ENCODE assay signal across 24 cellular contexts in the genomic region with DNA sequence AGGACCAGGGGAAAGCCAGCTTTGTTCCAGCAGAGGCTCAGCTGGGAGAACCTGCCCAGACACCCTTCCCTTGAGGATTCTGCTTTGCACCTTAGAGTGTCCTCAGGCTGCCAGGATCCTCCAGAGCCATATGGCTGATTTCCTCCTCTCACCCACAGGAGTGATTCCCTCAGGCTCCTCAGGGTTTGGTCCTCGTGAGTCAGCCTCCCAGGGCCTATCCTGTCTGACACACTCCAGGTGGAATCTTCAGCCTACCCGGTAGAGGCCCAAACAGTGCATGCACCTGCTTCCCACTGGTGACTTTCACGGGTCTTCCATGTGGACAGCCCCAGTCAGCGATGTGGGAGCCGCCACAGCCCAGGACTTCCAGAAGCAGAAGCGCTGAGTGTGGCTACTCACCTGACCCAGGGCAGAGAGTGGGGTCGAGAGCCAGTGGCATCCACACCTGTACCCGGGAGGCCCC.
DNase-seq lines count a peak whose midpoint lies in the region; ATAC-seq, FAIRE-seq and TF ChIP-seq lines count a peak whose summit lies in the region.
"Had no signal": no experiment of that assay in that cellular context is flagged by ENCODE, and none has a peak within 500 bp of the region (broad histone marks: within the 10 kb centered on the region; RNA-seq: fewer than 3 reads in every experiment).

No MANE protein-coding gene starts in this region.

- intact Hi-C loops in Calu3 (cut with micrococcal nuclease; ENCODE audit: unreplicated experiment) (loop anchor here (5.0 kb wide), 1 partner anchor 146 kb away; no protein-coding TSS in a partner anchor), PC-9 (cut with micrococcal nuclease; ENCODE audit: unreplicated experiment) (no loop called here), pancreas (cut with DNase I) (no loop called here)

- H3K27ac ChIP-seq in PC-9: no peak overlapping the region
- no peak overlapping the region for H3K27ac ChIP-seq in foreskin keratinocyte
- H3K27ac ChIP-seq in pancreas: no peak overlapping the region
- H3K27ac ChIP-seq in neuronal stem cell (replicated peaks; ENCODE audit: low read length): no peak overlapping the region
- H3K27ac ChIP-seq: GM23248, heart left ventricle, uterus had no signal

- H3K36me3 Mint-ChIP-seq in Calu3 (ENCODE audit: insufficient read depth, unreplicated experiment): peaks cover 5% of the 10 kb centered on the region
- H3K36me3 Mint-ChIP-seq: activated naive CD4-positive, alpha-beta T cell treated with anti-CD3 and anti-CD28 coated beads, Interleukin-2, amount 10 ng/mL, durations not matched to agents 7 days and 5 days; CD4-positive, CD25-positive, alpha-beta regulatory T cell had no signal

- ATAC-seq in foreskin keratinocyte (peak; percentile 98), pancreas (peak; percentile 4 to 32 (median 22)), GM18502 (IDR thresholded peaks at IDR 0.05; ENCODE audit: poor library complexity, unreplicated experiment) (no peak)
- ATAC-seq: effector memory CD8-positive, alpha-beta T cell had no signal

- peak; percentile 28 for DNase-seq in Calu3
- DNase-seq in PC-9: peak; percentile 45 to 67
- DNase-seq in foreskin keratinocyte: peak; percentile 62 to 84
- peak in 1 of 6 donors; percentile 62 for DNase-seq in pancreas
- no peak for DNase-seq in neuronal stem cell (ENCODE audit: low spot score)
- DNase-seq in NCI-H2081 treated with DMSO at 0.1 percent for 48 hours (lab: John Stamatoyannopoulos, UW): no peak
- no peak for DNase-seq in UCSD-AML1 (lab: John Stamatoyannopoulos, UW; ENCODE audit: unreplicated experiment)
- DNase-seq: activated B cell treated with CpG ODN at 0.5 μM for 24 hours; activated naive CD4-positive, alpha-beta T cell treated with anti-CD3 and anti-CD28 coated beads, Interleukin-2, amount 10 ng/mL, durations not matched to agents 7 days and 5 days; activated T-cell treated with anti-CD3 and anti-CD28 coated beads, Interleukin-2, amount 50 U/mL, for 48 hours; anterior cingulate cortex; CD4-positive, CD25-positive, alpha-beta regulatory T cell; DMS79 treated with DMSO at 0.1 percent for 48 hours; effector memory CD8-positive, alpha-beta T cell; GM23248; mesenchymal stem cell; NCI-H1105; NCI-H2107; NCI-H526; nephron progenitor cell; T-helper 2 cell; uterus had no signal

- H3K27me3 ChIP-seq in PC-9 (ENCODE audit: insufficient read depth, low read depth): no peaks in the 10 kb centered on the region
- H3K27me3 ChIP-seq in foreskin keratinocyte: no peaks in the 10 kb centered on the region
- H3K27me3 ChIP-seq in pancreas: no peaks in the 10 kb centered on the region
- H3K27me3 ChIP-seq in neuronal stem cell (ENCODE audit: control insufficient read depth in 3 of 3, insufficient read depth in 3 of 3, low read depth in 1 of 3, low read length in 3 of 3): peaks cover 0 to 15% (median 0%) of the 10 kb centered on the region in 3 experiments
- H3K27me3 ChIP-seq: uterus had no signal

- H2BK15ac ChIP-seq in neuronal stem cell (ENCODE audit: low read length): no peak overlapping the region

- no peak for FAIRE-seq in pancreas (lab: Jason Lieb, UNC)

- H4K8ac ChIP-seq in neuronal stem cell (ENCODE audit: low read depth, low read length): no peak overlapping the region

- H2AFZ ChIP-seq in PC-9: no peak overlapping the region
- H2AFZ ChIP-seq in neuronal stem cell (ENCODE audit: low read length): no peak overlapping the region
- H2AFZ ChIP-seq: GM23248 had no signal

- H3K4me3 ChIP-seq in PC-9: no peak overlapping the region
- no peak overlapping the region for H3K4me3 ChIP-seq in pancreas
- no peak overlapping the region for H3K4me3 ChIP-seq in neuronal stem cell (ENCODE audit: low read length in 2 of 2)
- H3K4me3 ChIP-seq: GM23248, heart left ventricle, uterus had no signal

- no peak overlapping the region for H4K91ac ChIP-seq in neuronal stem cell (ENCODE audit: low read depth, low read length, poor library complexity)

- H2BK5ac ChIP-seq in neuronal stem cell (ENCODE audit: low read length): no peak overlapping the region

- H3K4me2 ChIP-seq in PC-9: no peak overlapping the region
- H3K4me2 ChIP-seq in neuronal stem cell (ENCODE audit: insufficient read depth, low read length, poor library complexity, severe bottlenecking): no peak overlapping the region

- H4K20me1 ChIP-seq in PC-9 (ENCODE audit: insufficient read depth): no peaks in the 10 kb centered on the region

- no peaks in the 10 kb centered on the region for H3K9me2 ChIP-seq in PC-9 (ENCODE audit: insufficient read depth)

- H3K23ac ChIP-seq in neuronal stem cell (ENCODE audit: low read depth, low read length, poor library complexity): no peak overlapping the region

- no TSS peak for BruUV-seq in Calu3 (replicated peaks; lab: Mats Ljungman, UMichigan)
- no TSS peak for BruUV-seq in PC-9 (replicated peaks; lab: Mats Ljungman, UMichigan)

- H3K36me3 ChIP-seq in PC-9 (ENCODE audit: low read depth): no peaks in the 10 kb centered on the region
- no peaks in the 10 kb centered on the region for H3K36me3 ChIP-seq in pancreas
- H3K36me3 ChIP-seq in neuronal stem cell (replicated peaks in 1 of 2; ENCODE audit: control insufficient read depth in 2 of 2, insufficient read depth in 2 of 2, low read length in 2 of 2): no peaks in the 10 kb centered on the region
- H3K36me3 ChIP-seq: heart left ventricle, uterus had no signal

- H3K9me3 ChIP-seq in PC-9 (ENCODE audit: insufficient read depth, low read depth): no peaks in the 10 kb centered on the region
- no peaks in the 10 kb centered on the region for H3K9me3 ChIP-seq in pancreas
- no peaks in the 10 kb centered on the region for H3K9me3 ChIP-seq in neuronal stem cell (replicated peaks in 1 of 2; ENCODE audit: control insufficient read depth in 2 of 2, insufficient read depth in 1 of 2, low read depth in 1 of 2, low read length in 2 of 2)
- H3K9me3 ChIP-seq: heart left ventricle, uterus had no signal

- no peak overlapping the region for H3K4me3 Mint-ChIP-seq in Calu3 (ENCODE audit: low read depth, unreplicated experiment)
- H3K4me3 Mint-ChIP-seq: activated B cell treated with CpG ODN at 0.5 μM for 24 hours; activated naive CD4-positive, alpha-beta T cell treated with anti-CD3 and anti-CD28 coated beads, Interleukin-2, amount 10 ng/mL, durations not matched to agents 7 days and 5 days; CD4-positive, CD25-positive, alpha-beta regulatory T cell; effector memory CD8-positive, alpha-beta T cell; nephron progenitor cell had no signal

- no peak overlapping the region for H3K18ac ChIP-seq in neuronal stem cell (ENCODE audit: low read length)

- no peaks in the 10 kb centered on the region for H3K27me3 Mint-ChIP-seq in Calu3 (ENCODE audit: unreplicated experiment)
- H3K27me3 Mint-ChIP-seq: activated B cell treated with CpG ODN at 0.5 μM for 24 hours; activated naive CD4-positive, alpha-beta T cell treated with anti-CD3 and anti-CD28 coated beads, Interleukin-2, amount 10 ng/mL, durations not matched to agents 7 days and 5 days; CD4-positive, CD25-positive, alpha-beta regulatory T cell had no signal

- TF ChIP-seq CTCF in Calu3 (IDR thresholded peaks at IDR 0.05; ENCODE audit: unreplicated experiment): no peak
- no peak for TF ChIP-seq CTCF in PC-9 (conservative IDR thresholded peaks at IDR 0.05)
- TF ChIP-seq CTCF in foreskin keratinocyte (conservative IDR thresholded peaks at IDR 0.05): peak; percentile 3
- TF ChIP-seq CTCF in pancreas (IDR thresholded peaks at IDR 0.05): no peak

- H2BK12ac ChIP-seq in neuronal stem cell (ENCODE audit: low read length): no peak overlapping the region

- H3K79me1 ChIP-seq in neuronal stem cell (ENCODE audit: low read depth, low read length): no peaks in the 10 kb centered on the region

- CTCF ChIA-PET in Calu3 (lab: Charles Lee): interaction anchor here (0.6 to 3.3 kb wide), 6 partner anchors 9 to 144 kb away, joined by 3 to 32 read pairs (median 4); no protein-coding TSS in a partner anchor
- CTCF ChIA-PET in PC-9 (lab: Charles Lee): no interaction called here

- peaks cover 39% of the 10 kb centered on the region for H3K4me1 Mint-ChIP-seq in Calu3 (ENCODE audit: low read depth, unreplicated experiment)
- H3K4me1 Mint-ChIP-seq: activated B cell treated with CpG ODN at 0.5 μM for 24 hours; activated naive CD4-positive, alpha-beta T cell treated with anti-CD3 and anti-CD28 coated beads, Interleukin-2, amount 10 ng/mL, durations not matched to agents 7 days and 5 days; CD4-positive, CD25-positive, alpha-beta regulatory T cell; nephron progenitor cell had no signal

- H2BK120ac ChIP-seq in neuronal stem cell (ENCODE audit: low read depth, low read length): no peak overlapping the region

- no peaks in the 10 kb centered on the region for H3F3A ChIP-seq in PC-9 (ENCODE audit: insufficient read depth, low read depth)

- POLR2A ChIA-PET in PC-9 (lab: Charles Lee; ENCODE audit: unreplicated experiment): no interaction called here

- no peaks in the 10 kb centered on the region for H3K9me3 Mint-ChIP-seq in Calu3 (ENCODE audit: low read depth, unreplicated experiment)
- H3K9me3 Mint-ChIP-seq: activated B cell treated with CpG ODN at 0.5 μM for 24 hours; activated naive CD4-positive, alpha-beta T cell treated with anti-CD3 and anti-CD28 coated beads, Interleukin-2, amount 10 ng/mL, durations not matched to agents 7 days and 5 days; CD4-positive, CD25-positive, alpha-beta regulatory T cell; effector memory CD8-positive, alpha-beta T cell; nephron progenitor cell had no signal

- H3K4me1 ChIP-seq in PC-9 (replicated peaks; ENCODE audit: insufficient read depth) (peaks cover 24% of the 10 kb centered on the region), foreskin keratinocyte (peaks cover 9% of the 10 kb centered on the region), pancreas (peaks cover 6 to 10% (median 6%) of the 10 kb centered on the region in 3 donors), neuronal stem cell (ENCODE audit: control insufficient read depth in 2 of 2, insufficient read depth in 1 of 2, low read depth in 1 of 2, low read length in 2 of 2) (no peaks in the 10 kb centered on the region)
- H3K4me1 ChIP-seq: heart left ventricle, uterus had no signal

- peak overlapping the region; percentile 64 for H3K27ac Mint-ChIP-seq in Calu3 (ENCODE audit: unreplicated experiment)
- H3K27ac Mint-ChIP-seq: activated B cell treated with CpG ODN at 0.5 μM for 24 hours; activated naive CD4-positive, alpha-beta T cell treated with anti-CD3 and anti-CD28 coated beads, Interleukin-2, amount 10 ng/mL, durations not matched to agents 7 days and 5 days; CD4-positive, CD25-positive, alpha-beta regulatory T cell; effector memory CD8-positive, alpha-beta T cell; nephron progenitor cell had no signal

- H3K4ac ChIP-seq in neuronal stem cell (ENCODE audit: low read length): no peak overlapping the region

- no peaks in the 10 kb centered on the region for H3K79me2 ChIP-seq in PC-9 (ENCODE audit: low read depth)

- no peak overlapping the region for H3K9ac ChIP-seq in neuronal stem cell (ENCODE audit: low read depth, low read length, poor library complexity)
- H3K9ac ChIP-seq: GM23248 had no signal

- H2AK5ac ChIP-seq in neuronal stem cell (ENCODE audit: low read depth, low read length): no peak overlapping the region

- WGBS in pancreas, 2 donors: 75 to 86% methylated on average over 8 of the region's 8 CpGs
- WGBS in neuronal stem cell (ENCODE audit: extremely low coverage in 2 of 2, insufficient read length in 2 of 2, insufficient replicate concordance in 1 of 2), 2 donors: no CpG with 5 or more reads among the region's 8 CpGs

- no peak overlapping the region for H3K14ac ChIP-seq in neuronal stem cell (ENCODE audit: low read length)

Comparison
In these comparisons a context has a peak if more than half of its experiments do, and no peak if none do; other contexts are left out.
1. DNase-seq: peak in Calu3 (single experiment), PC-9 (2 of 2) and foreskin keratinocyte (2 of 2); none in neuronal stem cell (single experiment), NCI-H2081 treated with DMSO at 0.1 percent for 48 hours (single experiment) and UCSD-AML1 (single experiment).